In genomic region chr17:66268247-66268927, GRCh38 we compare ENCODE assay signal across 1 cellular context.
TF ChIP-seq lines count a peak whose summit lies in the region.

No MANE protein-coding gene starts in this region.

TF ChIP-seq in A549, 52 proteins besides CTCF, POLR2A, EP300 and RAD21 (continued from another document):
- TF ChIP-seq JUNB (IDR thresholded peaks at IDR 0.05): 0 out of 2 replicates have a peak, but pooled peaks have one; percentile 23
- no peak for TF ChIP-seq EHMT2 (IDR thresholded peaks at IDR 0.05; ENCODE audit: low read depth)
- TF ChIP-seq, protein P1, sequence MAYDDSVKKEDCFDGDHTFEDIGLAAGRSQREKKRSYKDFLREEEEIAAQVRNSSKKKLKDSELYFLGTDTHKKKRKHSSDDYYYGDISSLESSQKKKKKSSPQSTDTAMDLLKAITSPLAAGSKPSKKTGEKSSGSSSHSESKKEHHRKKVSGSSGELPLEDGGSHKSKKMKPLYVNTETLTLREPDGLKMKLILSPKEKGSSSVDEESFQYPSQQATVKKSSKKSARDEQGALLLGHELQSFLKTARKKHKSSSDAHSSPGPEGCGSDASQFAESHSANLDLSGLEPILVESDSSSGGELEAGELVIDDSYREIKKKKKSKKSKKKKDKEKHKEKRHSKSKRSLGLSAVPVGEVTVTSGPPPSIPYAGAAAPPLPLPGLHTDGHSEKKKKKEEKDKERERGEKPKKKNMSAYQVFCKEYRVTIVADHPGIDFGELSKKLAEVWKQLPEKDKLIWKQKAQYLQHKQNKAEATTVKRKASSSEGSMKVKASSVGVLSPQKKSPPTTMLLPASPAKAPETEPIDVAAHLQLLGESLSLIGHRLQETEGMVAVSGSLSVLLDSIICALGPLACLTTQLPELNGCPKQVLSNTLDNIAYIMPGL (CRISPR knock-in tag; IDR thresholded peaks at IDR 0.05; ENCODE audit: borderline replicate concordance): no peak
- TF ChIP-seq CEBPB (IDR thresholded peaks at IDR 0.05): peak in 1 of 2 experiments; percentile 30; a peak in 1 of 4 replicates
TF ChIP-seq in A549: peak in this region for 4.
